Comparison of ENCODE assay signal across 15 cellular contexts in genomic region chr1:47565676-47566075, GRCh38.
DNase-seq lines count a peak whose midpoint lies in the region; ATAC-seq and TF ChIP-seq lines count a peak whose summit lies in the region.
"Had no signal": no experiment of that assay in that cellular context is flagged by ENCODE, and none has a peak within 500 bp of the region (broad histone marks: within the 10 kb centered on the region; RNA-seq: fewer than 3 reads in every experiment).

No MANE protein-coding gene starts in this region.

- DNase-seq in NT2/D1 (ENCODE audit: low read depth, low spot score) = no peak
- peak; percentile 44 for DNase-seq in endodermal cell
- DNase-seq in spleen = peak; percentile 61
- DNase-seq in PC-3 = no peak
- DNase-seq in foreskin keratinocyte = no peak
- DNase-seq: Caco-2; CD4-positive, alpha-beta T cell; DMS79; GDM1; GOT3; H9 had no signal

- H3K27ac ChIP-seq in BLaER1 treated with 17β-estradiol and CSF1 and Interleukin-3, amounts not matched to agents 10 nM and 100 nM = peak overlapping the region in 7 of 11 experiments; percentile 8 to 91 (median 82); a peak in 11 of 22 replicates
- H3K27ac ChIP-seq in endodermal cell (ENCODE audit: low read depth, low read length) = no peak overlapping the region
- no peak overlapping the region for H3K27ac ChIP-seq in spleen
- no peak overlapping the region for H3K27ac ChIP-seq in PC-3 (ENCODE audit: low read length)
- H3K27ac ChIP-seq in foreskin keratinocyte = no peak overlapping the region
- H3K27ac ChIP-seq: C4-2B had no signal

- no peaks in the 10 kb centered on the region for H3K79me2 ChIP-seq in PC-3 (ENCODE audit: low read length)

- H3K9ac ChIP-seq in BLaER1 treated with 17β-estradiol and CSF1 and Interleukin-3, amounts not matched to agents 10 nM and 100 nM = 0 out of 22 replicates have a peak overlapping the region, but pooled peaks of 2 of the 11 experiments have one; percentile 2 to 8
- peak overlapping the region; percentile 61 for H3K9ac ChIP-seq in NT2/D1 (ENCODE audit: insufficient read length, low read depth)
- H3K9ac ChIP-seq in endodermal cell (ENCODE audit: extremely low read depth, low read length, poor library complexity, severe bottlenecking) = no peak overlapping the region
- H3K9ac ChIP-seq in PC-3 (ENCODE audit: low read length) = no peak overlapping the region

- no peak for TF ChIP-seq POLR2A in spleen (IDR thresholded peaks at IDR 0.05)

- no peak overlapping the region for H3K27ac Mint-ChIP-seq in endodermal cell
- H3K27ac Mint-ChIP-seq: B cell; CD4-positive, alpha-beta T cell; H9 had no signal

- peaks cover 23% of the 10 kb centered on the region for H3K4me1 Mint-ChIP-seq in endodermal cell
- H3K4me1 Mint-ChIP-seq: B cell had no signal

- no peaks in the 10 kb centered on the region for H3K27me3 ChIP-seq in BLaER1 treated with 17β-estradiol and CSF1 and Interleukin-3, amounts not matched to agents 10 nM and 100 nM
- no peaks in the 10 kb centered on the region for H3K27me3 ChIP-seq in NT2/D1 (ENCODE audit: insufficient read depth, insufficient read length)
- H3K27me3 ChIP-seq in endodermal cell (ENCODE audit: control insufficient read depth, insufficient read depth, low read length, poor library complexity, severe bottlenecking) = no peaks in the 10 kb centered on the region
- peaks cover 0 to 56% (median 0%) of the 10 kb centered on the region in 7 donors for H3K27me3 ChIP-seq in spleen (replicated peaks in 1 of 7)
- H3K27me3 ChIP-seq in PC-3 (ENCODE audit: low read length) = no peaks in the 10 kb centered on the region
- no peaks in the 10 kb centered on the region for H3K27me3 ChIP-seq in foreskin keratinocyte

- peaks cover 13% of the 10 kb centered on the region for H3K27me3 Mint-ChIP-seq in endodermal cell (ENCODE audit: insufficient read depth)
- H3K27me3 Mint-ChIP-seq: B cell had no signal

- no peak overlapping the region for H2AFZ ChIP-seq in PC-3 (ENCODE audit: low read length)

- H3K9me3 ChIP-seq in BLaER1 treated with 17β-estradiol and CSF1 and Interleukin-3, amounts not matched to agents 10 nM and 100 nM (replicated peaks in 1 of 11) = no peaks in the 10 kb centered on the region
- peaks cover under 1% of the 10 kb centered on the region; the same call in 1 of the 2 replicates for H3K9me3 ChIP-seq in NT2/D1 (ENCODE audit: insufficient read depth, low read length)
- no peaks in the 10 kb centered on the region for H3K9me3 ChIP-seq in endodermal cell (ENCODE audit: control insufficient read depth, low read length)
- no peaks in the 10 kb centered on the region for H3K9me3 ChIP-seq in spleen
- H3K9me3 ChIP-seq in PC-3 (ENCODE audit: low read length) = no peaks in the 10 kb centered on the region
- H3K9me3 ChIP-seq: Caco-2 had no signal

- no peak for ATAC-seq in PC-3
- ATAC-seq in GM18867 (IDR thresholded peaks at IDR 0.05; ENCODE audit: unreplicated experiment) = no peak
- ATAC-seq in foreskin keratinocyte = no peak

- H4K20me1 ChIP-seq in BLaER1 treated with 17β-estradiol and CSF1 and Interleukin-3, amounts not matched to agents 10 nM and 100 nM = no peaks in the 10 kb centered on the region
- no peaks in the 10 kb centered on the region for H4K20me1 ChIP-seq in PC-3 (ENCODE audit: low read length)

- POLR2A ChIA-PET in PC-3 (lab: Charles Lee; ENCODE audit: unreplicated experiment) = no interaction called here

- BruUV-seq in PC-3 (replicated peaks; lab: Mats Ljungman, UMichigan) = no TSS peak

- intact Hi-C loops in spleen (cut with DNase I; ENCODE audit: low total_unique reads) = no loop called here
- intact Hi-C loops in PC-3 (cut with micrococcal nuclease) = loop anchor here (10.0 kb wide), 1 partner anchor 131 kb away; the partner anchor contains the start of gene FOXD2

- H3K9me2 ChIP-seq in PC-3 (replicated peaks; ENCODE audit: low read length) = no peaks in the 10 kb centered on the region

- H3K4me3 Mint-ChIP-seq in endodermal cell = no peak overlapping the region
- H3K4me3 Mint-ChIP-seq: B cell; CD4-positive, alpha-beta T cell; H9 had no signal

- peaks cover 59 to 100% (median 91%) of the 10 kb centered on the region in 10 experiments for H3K4me1 ChIP-seq in BLaER1 treated with 17β-estradiol and CSF1 and Interleukin-3, amounts not matched to agents 10 nM and 100 nM
- H3K4me1 ChIP-seq in NT2/D1 (ENCODE audit: insufficient read depth, insufficient read length) (peaks cover 31% of the 10 kb centered on the region), endodermal cell (ENCODE audit: control insufficient read depth, insufficient read depth, low read length) (peaks cover 3% of the 10 kb centered on the region), spleen (peaks cover 0 to 18% (median 6%) of the 10 kb centered on the region in 6 donors), PC-3 (ENCODE audit: insufficient read depth, low read length) (peaks cover 23% of the 10 kb centered on the region), foreskin keratinocyte (peaks cover 13% of the 10 kb centered on the region)

- WGBS in endodermal cell (ENCODE audit: insufficient coverage in 1 of 2, insufficient read length in 1 of 2), 2 experiments = 83 to 87% methylated on average over 6 to 8 of the region's 8 CpGs
- 73 to 83% (median 80%) methylated on average over 8 of the region's 8 CpGs; no CpG with 5 or more reads in 1 of the 5 donors for WGBS in spleen, 5 donors

- H3K4me3 ChIP-seq in BLaER1 treated with 17β-estradiol and CSF1 and Interleukin-3, amounts not matched to agents 10 nM and 100 nM = no peak overlapping the region
- H3K4me3 ChIP-seq in NT2/D1 (ENCODE audit: insufficient read length, low read depth) (no peak overlapping the region), endodermal cell (ENCODE audit: low read length) (no peak overlapping the region), spleen (no peak overlapping the region), PC-3 (ENCODE audit: low read length) (no peak overlapping the region)

- peak overlapping the region in 9 of 11 experiments; percentile 11 to 95 (median 86); a peak in 15 of 22 replicates for H3K4me2 ChIP-seq in BLaER1 treated with 17β-estradiol and CSF1 and Interleukin-3, amounts not matched to agents 10 nM and 100 nM
- H3K4me2 ChIP-seq in PC-3 (ENCODE audit: low read length) = no peak overlapping the region

- no peaks in the 10 kb centered on the region for H3K36me3 Mint-ChIP-seq in endodermal cell (ENCODE audit: low read depth)

- H3K36me3 ChIP-seq in BLaER1 treated with 17β-estradiol and CSF1 and Interleukin-3, amounts not matched to agents 10 nM and 100 nM = no peaks in the 10 kb centered on the region
- no peaks in the 10 kb centered on the region for H3K36me3 ChIP-seq in NT2/D1 (ENCODE audit: insufficient read depth, insufficient read length, low read length)
- no peaks in the 10 kb centered on the region for H3K36me3 ChIP-seq in endodermal cell (ENCODE audit: control insufficient read depth, insufficient read depth, low read length)
- no peaks in the 10 kb centered on the region for H3K36me3 ChIP-seq in spleen
- H3K36me3 ChIP-seq in PC-3 (ENCODE audit: low read depth, low read length) = no peaks in the 10 kb centered on the region

- CTCF ChIA-PET in PC-3 (lab: Charles Lee) = no interaction called here

- TF ChIP-seq CTCF in endodermal cell (conservative IDR thresholded peaks at IDR 0.05) (no peak), spleen (IDR thresholded peaks at IDR 0.05 in 8 of 11, conservative IDR thresholded peaks at IDR 0.05 in 3 of 11) (no peak), PC-3 (conservative IDR thresholded peaks at IDR 0.05; ENCODE audit: low read depth, low read length) (no peak), foreskin keratinocyte (conservative IDR thresholded peaks at IDR 0.05) (no peak)

- H3K9me3 Mint-ChIP-seq in endodermal cell = no peaks in the 10 kb centered on the region
- H3K9me3 Mint-ChIP-seq: CD4-positive, alpha-beta T cell; H9 had no signal

- no peaks in the 10 kb centered on the region for H3F3A ChIP-seq in PC-3 (ENCODE audit: low read length, unreplicated experiment)

Comparison
In these comparisons a context has a peak if more than half of its experiments do, and no peak if none do; other contexts are left out.
1. H3K27ac ChIP-seq: peak in BLaER1 treated with 17β-estradiol and CSF1 and Interleukin-3, amounts not matched to agents 10 nM and 100 nM (7 of 11); none in endodermal cell (single experiment), spleen (0 of 8), PC-3 (single experiment) and foreskin keratinocyte (single experiment).
2. DNase-seq: peak in endodermal cell (single experiment) and spleen (single experiment); none in NT2/D1 (single experiment), PC-3 (single experiment) and foreskin keratinocyte (0 of 2).